In genomic region chr7:82443044-82443800, GRCh38 we compare ENCODE assay signal across 7 cellular contexts. TPM values are rescaled to one million over a fixed set of nuclear protein-coding genes. Genes with fewer than 3 reads are reported as not detected.
A peak's percentile ranks its signal among the peaks of the same experiment; 100 is the strongest.
DNase-seq lines count a peak whose midpoint lies in the region; ATAC-seq and TF ChIP-seq lines count a peak whose summit lies in the region.

Gene CACNA2D1 (minus strand): TSS chr7:82443777.

- H3K4me1 Mint-ChIP-seq in naive thymus-derived CD8-positive, alpha-beta T cell, result peaks cover 3 to 11% (median 7%) of the 10 kb centered on the region in 4 donors

- H3K9me3 ChIP-seq in aorta (ENCODE audit: control insufficient read depth, low read length), result no peaks in the 10 kb centered on the region

- H3K4me1 ChIP-seq in aorta (ENCODE audit: control insufficient read depth in 1 of 2, insufficient read depth in 2 of 2, low read length in 2 of 2), result no peaks in the 10 kb centered on the region

- H3K27ac ChIP-seq in VCaP (peak within 1 kb of the TSS; percentile 93), aorta (ENCODE audit: low read depth in 1 of 2, low read length in 2 of 2) (peak within 1 kb of the TSS; percentile 73 to 93)

- no peaks in the 10 kb centered on the region for H3K36me3 ChIP-seq in aorta (ENCODE audit: control insufficient read depth in 1 of 2, insufficient read depth in 2 of 2, low read length in 1 of 2)

- POLR2A ChIA-PET in naive thymus-derived CD8-positive, alpha-beta T cell (lab: Charles Lee), result no interaction called here

- peaks cover 0 to 3% (median 0%) of the 10 kb centered on the region in 3 donors for H3K36me3 Mint-ChIP-seq in naive thymus-derived CD8-positive, alpha-beta T cell

- peak within 1 kb of the TSS; percentile 48 to 77 (median 68) for H3K4me3 Mint-ChIP-seq in naive thymus-derived CD8-positive, alpha-beta T cell

- intact Hi-C loops in aorta (cut with DNase I), result no loop called here

- ATAC-seq in HG02759 (IDR thresholded peaks at IDR 0.05; ENCODE audit: unreplicated experiment) (peak; percentile 53), aorta (ENCODE audit: low FRiP score) (peak; percentile 83)
- peak in 1 of 2 donors; percentile 39 for ATAC-seq in naive thymus-derived CD8-positive, alpha-beta T cell

- peaks cover 19 to 48% (median 30%) of the 10 kb centered on the region in 5 donors for H3K27me3 Mint-ChIP-seq in naive thymus-derived CD8-positive, alpha-beta T cell

- H3K27me3 ChIP-seq in aorta (ENCODE audit: control insufficient read depth in 1 of 2, insufficient read depth in 2 of 2, low read length in 1 of 2), result no peaks in the 10 kb centered on the region

- H3K4me3 ChIP-seq in fibroblast of the aortic adventitia (ENCODE audit: low read depth, low read length), result peak within 1 kb of the TSS; percentile 84
- H3K4me3 ChIP-seq in aorta (ENCODE audit: low read length in 2 of 2), result peak within 1 kb of the TSS; percentile 77 to 92

- WGBS in aorta, 2 donors, result 1% methylated on average over 77 to 107 of the region's 107 CpGs

- DNase-seq in Daoy (ENCODE audit: low read depth), result peak; percentile 43
- DNase-seq in fibroblast of the aortic adventitia (ENCODE audit: low read depth), result peak; percentile 33
- DNase-seq in naive thymus-derived CD8-positive, alpha-beta T cell, result no peak
- DNase-seq in aorta, result peak; percentile 54 to 84
- DNase-seq in effector CD4-positive, alpha-beta T cell, result no peak

- no peak for TF ChIP-seq CTCF in VCaP (conservative IDR thresholded peaks at IDR 0.05)
- TF ChIP-seq CTCF in fibroblast of the aortic adventitia (IDR thresholded peaks at IDR 0.05; ENCODE audit: insufficient read depth, low read length), result no peak

- H3K27ac Mint-ChIP-seq in naive thymus-derived CD8-positive, alpha-beta T cell, result peak within 1 kb of the TSS in 1 of 10 donors; percentile 62

- H3K9me3 Mint-ChIP-seq in naive thymus-derived CD8-positive, alpha-beta T cell, result peaks cover 0 to 7% (median 0%) of the 10 kb centered on the region in 9 donors

RNA-seq across cellular contexts. Expression of gene CACNA2D1, which starts in this region (rescaled TPM):
- total RNA-seq in Daoy (2014; rRNA removed; shearing (Covaris generic)), result 4.3 and 5.4 TPM in 2 replicates
- 46.0 and 90.5 TPM in 2 replicates for total RNA-seq in fibroblast of the aortic adventitia (ENCODE audit: low replicate concordance)
- total RNA-seq in naive thymus-derived CD8-positive, alpha-beta T cell, result not detected
- not detected for polyA plus RNA-seq in naive thymus-derived CD8-positive, alpha-beta T cell
- total RNA-seq in aorta, result 10 to 100 TPM; 40.5 to 40.7 TPM
- 1 to 10 TPM; 4.5 to 8.0 TPM for polyA plus RNA-seq in aorta

Comparison
In these comparisons a context has a peak if more than half of its experiments do, and no peak if none do; other contexts are left out.
1. RNA of gene CACNA2D1 (polyA plus RNA-seq): 4.5 to 8.0 TPM in aorta; not detected in naive thymus-derived CD8-positive, alpha-beta T cell; every median in the first group is over 4 times any median in the second.
2. DNase-seq: peak in Daoy (single experiment), fibroblast of the aortic adventitia (single experiment) and aorta (2 of 2); none in naive thymus-derived CD8-positive, alpha-beta T cell (0 of 10) and effector CD4-positive, alpha-beta T cell (single experiment).